21 cellular contexts compared by ENCODE assay signal in genomic region chr12:131003676-131004075, GRCh38. TPM values are rescaled to one million over a fixed set of nuclear protein-coding genes. Genes with fewer than 3 reads are reported as not detected.
A peak's percentile ranks its signal among the peaks of the same experiment; 100 is the strongest.
DNase-seq lines count a peak whose midpoint lies in the region; ATAC-seq and TF ChIP-seq lines count a peak whose summit lies in the region.
"Had no signal": no experiment of that assay in that cellular context is flagged by ENCODE, and none has a peak within 500 bp of the region (broad histone marks: within the 10 kb centered on the region; RNA-seq: fewer than 3 reads in every experiment).

No MANE protein-coding gene starts in this region.

- H3K27ac ChIP-seq in BLaER1 = peak overlapping the region; percentile 98
- H3K27ac ChIP-seq: skin epidermis, vagina, WERI-Rb-1 had no signal

- no peaks in the 10 kb centered on the region for H3K9me3 Mint-ChIP-seq in activated B cell treated with CpG ODN at 0.5 μM for 24 hours
- peaks cover 10% of the 10 kb centered on the region for H3K9me3 Mint-ChIP-seq in neural crest cell
- H3K9me3 Mint-ChIP-seq: activated CD4-positive, alpha-beta memory T cell treated with anti-CD3 and anti-CD28 coated beads for 36 hours; dendritic cell treated with granulocyte-macrophage colony-stimulating factor and Interleukin-4, amounts not matched to agents 40 ng/mL and 50 ng/mL, for 4 days had no signal

- peaks cover 100% of the 10 kb centered on the region for H3K4me1 ChIP-seq in BLaER1

- H3K4me3 ChIP-seq in BLaER1 = peak overlapping the region; percentile 65
- peak overlapping the region; percentile 52 for H3K4me3 ChIP-seq in GM06990 (replicated peaks; ENCODE audit: low read depth, low read length)
- H3K4me3 ChIP-seq: skin epidermis, vagina had no signal

- intact Hi-C loops in activated B cell treated with CpG ODN at 0.5 μM for 24 hours (cut with micrococcal nuclease) = loop anchor here (2.0 kb wide), 1 partner anchor 23 kb away; no protein-coding TSS in a partner anchor

- peaks cover 13% of the 10 kb centered on the region; the same call in 1 of the 2 replicates for H3K9me3 ChIP-seq in BLaER1
- H3K9me3 ChIP-seq: vagina had no signal

- TF ChIP-seq CTCF in GM06990 (IDR thresholded peaks at IDR 0.05; ENCODE audit: insufficient read depth, low read length, poor library complexity, severe bottlenecking) (no peak), activated B cell treated with CpG ODN at 0.5 μM for 24 hours (IDR thresholded peaks at IDR 0.05) (no peak), neural crest cell (conservative IDR thresholded peaks at IDR 0.05) (no peak)

- POLR2A ChIA-PET in activated B cell treated with CpG ODN at 0.5 μM for 24 hours (lab: Charles Lee) = no interaction called here

- H3K36me3 ChIP-seq in BLaER1 (peaks cover 9% of the 10 kb centered on the region; the same call in 1 of the 2 replicates), GM06990 (ENCODE audit: control insufficient read depth, insufficient read depth, low read length) (no peaks in the 10 kb centered on the region)
- H3K36me3 ChIP-seq: vagina, WERI-Rb-1 had no signal

- peak overlapping the region; percentile 99 for H3K4me2 ChIP-seq in BLaER1

- H3K9ac ChIP-seq in BLaER1 = peak overlapping the region; percentile 86

- no peak overlapping the region for H3K27ac Mint-ChIP-seq in activated B cell treated with CpG ODN at 0.5 μM for 24 hours
- peak overlapping the region; percentile 71 for H3K27ac Mint-ChIP-seq in neural crest cell (ENCODE audit: unreplicated experiment)
- H3K27ac Mint-ChIP-seq: activated CD4-positive, alpha-beta memory T cell treated with anti-CD3 and anti-CD28 coated beads for 36 hours; dendritic cell treated with granulocyte-macrophage colony-stimulating factor and Interleukin-4, amounts not matched to agents 40 ng/mL and 50 ng/mL, for 4 days; progenitor cell of endocrine pancreas; stimulated activated memory B cell treated with anti-CD40 and anti-IgM and Interleukin-4, amounts not matched to agents 10 μg/mL and 1 μg/mL and 100 μg/mL, for 72 hours had no signal

- H3K27me3 ChIP-seq in BLaER1 (no peaks in the 10 kb centered on the region), GM06990 (replicated peaks; ENCODE audit: control insufficient read depth, insufficient read depth, low read length) (no peaks in the 10 kb centered on the region)
- H3K27me3 ChIP-seq: vagina had no signal

- H4K20me1 ChIP-seq in BLaER1 = no peaks in the 10 kb centered on the region

- H3K4me1 Mint-ChIP-seq in activated B cell treated with CpG ODN at 0.5 μM for 24 hours = peaks cover 11% of the 10 kb centered on the region
- peaks cover 14% of the 10 kb centered on the region for H3K4me1 Mint-ChIP-seq in neural crest cell
- H3K4me1 Mint-ChIP-seq: stimulated activated memory B cell treated with anti-CD40 and anti-IgM and Interleukin-4, amounts not matched to agents 10 μg/mL and 1 μg/mL and 100 μg/mL, for 72 hours had no signal

- CTCF ChIA-PET in activated B cell treated with CpG ODN at 0.5 μM for 24 hours (lab: Charles Lee) = interaction anchor here (1.9 kb wide), 1 partner anchor 88 kb away, joined by 4 read pairs; no protein-coding TSS in a partner anchor

- no peaks in the 10 kb centered on the region for H3K36me3 Mint-ChIP-seq in activated B cell treated with CpG ODN at 0.5 μM for 24 hours (ENCODE audit: low read depth)
- H3K36me3 Mint-ChIP-seq in neural crest cell (ENCODE audit: low read depth) = peaks cover 9% of the 10 kb centered on the region
- H3K36me3 Mint-ChIP-seq: activated CD4-positive, alpha-beta memory T cell treated with anti-CD3 and anti-CD28 coated beads for 36 hours; stimulated activated memory B cell treated with anti-CD40 and anti-IgM and Interleukin-4, amounts not matched to agents 10 μg/mL and 1 μg/mL and 100 μg/mL, for 72 hours had no signal

- no peak for DNase-seq in GM06990 (ENCODE audit: extremely low read depth, insufficient read length)
- no peak for DNase-seq in activated B cell treated with CpG ODN at 0.5 μM for 24 hours
- DNase-seq in neural crest cell (ENCODE audit: low read depth, low spot score) = no peak
- DNase-seq in NCI-H128 (lab: John Stamatoyannopoulos, UW; ENCODE audit: unreplicated experiment) = no peak
- no peak for DNase-seq in hypothalamus (lab: John Stamatoyannopoulos, UW)
- DNase-seq: activated CD4-positive, alpha-beta memory T cell treated with anti-CD3 and anti-CD28 coated beads for 36 hours; activated effector memory CD4-positive, alpha-beta T cell treated with anti-CD3 and anti-CD28 coated beads, Interleukin-2, amount 50 U/mL, for 16 hours; NCI-H1092; NCI-H2081 treated with DMSO at 0.1 percent for 48 hours; stimulated activated CD4-positive, alpha-beta T cell treated with anti-CD3 and anti-CD28 coated beads, Interleukin-2, amount 100 ng/mL, for 24 hours; T-helper 2 cell; WERI-Rb-1 had no signal

- peak; percentile 21 for ATAC-seq in activated B cell treated with CpG ODN at 0.5 μM for 24 hours (ENCODE audit: low read depth)
- ATAC-seq in HG02798 (IDR thresholded peaks at IDR 0.05; ENCODE audit: poor library complexity, unreplicated experiment) = no peak
- ATAC-seq: stimulated activated memory B cell treated with anti-CD40 and anti-IgM and Interleukin-4, amounts not matched to agents 10 μg/mL and 1 μg/mL and 100 μg/mL, for 72 hours had no signal

- H3K4me3 Mint-ChIP-seq in activated B cell treated with CpG ODN at 0.5 μM for 24 hours (peak overlapping the region; percentile 59), neural crest cell (no peak overlapping the region)
- H3K4me3 Mint-ChIP-seq: activated CD4-positive, alpha-beta memory T cell treated with anti-CD3 and anti-CD28 coated beads for 36 hours; dendritic cell treated with granulocyte-macrophage colony-stimulating factor and Interleukin-4, amounts not matched to agents 40 ng/mL and 50 ng/mL, for 4 days had no signal

- H3K27me3 Mint-ChIP-seq in activated B cell treated with CpG ODN at 0.5 μM for 24 hours (no peaks in the 10 kb centered on the region), neural crest cell (ENCODE audit: low read depth) (no peaks in the 10 kb centered on the region)
- H3K27me3 Mint-ChIP-seq: progenitor cell of endocrine pancreas had no signal

RNA-seq across cellular contexts. Expression of gene ADGRD1, which starts 50.0 kb away (rescaled TPM):
- total RNA-seq in activated B cell treated with CpG ODN at 0.5 μM for 24 hours (0.46 and 0.47 TPM in 2 replicates), neural crest cell (0.73 and 0.98 TPM in 2 replicates)
- total RNA-seq: LHCN-M2, RPMI7951 had no signal
